Comparison of ENCODE assay signal across 25 cellular contexts in the genomic region with DNA sequence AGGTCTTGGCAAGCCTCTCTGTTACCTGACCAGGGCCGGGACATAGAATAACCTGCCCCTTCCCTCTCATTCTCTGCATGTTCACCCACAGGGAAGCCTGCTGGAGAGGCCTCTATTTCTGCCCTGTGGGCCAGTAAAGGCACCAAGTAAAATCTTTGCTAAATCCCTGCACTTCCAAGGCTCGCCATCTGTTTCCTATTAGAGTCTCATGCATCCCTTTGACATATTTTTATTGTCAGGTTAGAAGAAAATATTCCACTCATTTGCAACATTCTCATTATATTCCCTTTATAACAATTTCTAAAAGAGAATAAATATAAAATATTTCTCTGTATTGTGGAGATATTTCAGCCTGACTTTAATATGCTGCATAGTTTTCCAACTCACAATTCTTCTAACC.
"Had no signal": no experiment of that assay in that cellular context is flagged by ENCODE, and none has a peak within 500 bp of the region (broad histone marks: within the 10 kb centered on the region; RNA-seq: fewer than 3 reads in every experiment).

No MANE protein-coding gene starts in this region.

- H3K27ac Mint-ChIP-seq: activated CD4-positive, alpha-beta T cell treated with anti-CD3 and anti-CD28 coated beads for 36 hours; activated CD8-positive, alpha-beta memory T cell treated with anti-CD3 and anti-CD28 coated beads, Interleukin-2, amount 10 ng/mL, durations not matched to agents 7 days and 5 days; activated CD8-positive, alpha-beta T cell treated with anti-CD3 and anti-CD28 coated beads, Interleukin-2, amount 10 ng/mL, durations not matched to agents 7 days and 5 days; activated naive CD4-positive, alpha-beta T cell treated with anti-CD3 and anti-CD28 coated beads, Interleukin-2, amount 50 U/mL, for 72 hours; activated T-cell treated with anti-CD3 and anti-CD28 coated beads, Interleukin-2, amount 50 U/mL, for 72 hours; immature natural killer cell; stimulated activated naive B cell treated with anti-CD40 and anti-IgM and Interleukin-4, amounts not matched to agents 10 μg/mL and 1 μg/mL and 100 μg/mL, for 72 hours had no signal

- FAIRE-seq: kidney had no signal

- H3K36me3 Mint-ChIP-seq: activated CD8-positive, alpha-beta memory T cell treated with anti-CD3 and anti-CD28 coated beads, Interleukin-2, amount 10 ng/mL, durations not matched to agents 7 days and 5 days; activated naive CD4-positive, alpha-beta T cell treated with anti-CD3 and anti-CD28 coated beads, Interleukin-2, amount 50 U/mL, for 72 hours; immature natural killer cell; stimulated activated naive B cell treated with anti-CD40 and anti-IgM and Interleukin-4, amounts not matched to agents 10 μg/mL and 1 μg/mL and 100 μg/mL, for 72 hours had no signal

- DNase-seq: activated CD4-positive, alpha-beta T cell treated with anti-CD3 and anti-CD28 coated beads for 36 hours; activated CD4-positive, CD25-positive, alpha-beta regulatory T cell; activated CD8-positive, alpha-beta memory T cell treated with anti-CD3 and anti-CD28 coated beads, Interleukin-2, amount 10 ng/mL, durations not matched to agents 7 days and 5 days; activated CD8-positive, alpha-beta T cell treated with anti-CD3 and anti-CD28 coated beads, Interleukin-2, amount 10 ng/mL, durations not matched to agents 7 days and 5 days; activated naive CD4-positive, alpha-beta T cell; activated T-cell treated with anti-CD3 and anti-CD28 coated beads for 4 hours; activated T-cell treated with anti-CD3 and anti-CD28 coated beads, Interleukin-2, amount 50 U/mL, for 72 hours; anterior cingulate cortex; dermis blood vessel endothelial cell; effector CD4-positive, alpha-beta T cell; foreskin keratinocyte; hypothalamus; immature natural killer cell; left colon; mammary epithelial cell; nucleus accumbens; stimulated activated CD4-positive, alpha-beta T cell treated with anti-CD3 and anti-CD28 coated beads, Interleukin-1b, Interleukin-23, amount 100 ng/mL, for 48 hours; stimulated activated naive B cell treated with anti-CD40 and anti-IgM and Interleukin-4, amounts not matched to agents 10 μg/mL and 1 μg/mL and 100 μg/mL, for 72 hours; stomach; thyroid gland had no signal

- H3K4me3 Mint-ChIP-seq: activated CD4-positive, alpha-beta T cell treated with anti-CD3 and anti-CD28 coated beads for 36 hours; activated CD8-positive, alpha-beta memory T cell treated with anti-CD3 and anti-CD28 coated beads, Interleukin-2, amount 10 ng/mL, durations not matched to agents 7 days and 5 days; activated CD8-positive, alpha-beta T cell treated with anti-CD3 and anti-CD28 coated beads, Interleukin-2, amount 10 ng/mL, durations not matched to agents 7 days and 5 days; activated T-cell treated with anti-CD3 and anti-CD28 coated beads, Interleukin-2, amount 50 U/mL, for 72 hours; central memory CD8-positive, alpha-beta T cell; immature natural killer cell; neural crest cell; stimulated activated naive B cell treated with anti-CD40 and anti-IgM and Interleukin-4, amounts not matched to agents 10 μg/mL and 1 μg/mL and 100 μg/mL, for 72 hours had no signal

- H3K27me3 Mint-ChIP-seq: activated CD4-positive, alpha-beta T cell treated with anti-CD3 and anti-CD28 coated beads for 36 hours; activated CD8-positive, alpha-beta memory T cell treated with anti-CD3 and anti-CD28 coated beads, Interleukin-2, amount 10 ng/mL, durations not matched to agents 7 days and 5 days had no signal

- H3K9me3 Mint-ChIP-seq: activated naive CD4-positive, alpha-beta T cell treated with anti-CD3 and anti-CD28 coated beads, Interleukin-2, amount 50 U/mL, for 72 hours; activated T-cell treated with anti-CD3 and anti-CD28 coated beads, Interleukin-2, amount 50 U/mL, for 72 hours; central memory CD8-positive, alpha-beta T cell; immature natural killer cell; neural crest cell; stimulated activated naive B cell treated with anti-CD40 and anti-IgM and Interleukin-4, amounts not matched to agents 10 μg/mL and 1 μg/mL and 100 μg/mL, for 72 hours had no signal

- H3K4me1 Mint-ChIP-seq: activated CD4-positive, alpha-beta T cell treated with anti-CD3 and anti-CD28 coated beads for 36 hours; activated CD8-positive, alpha-beta memory T cell treated with anti-CD3 and anti-CD28 coated beads, Interleukin-2, amount 10 ng/mL, durations not matched to agents 7 days and 5 days; central memory CD8-positive, alpha-beta T cell; immature natural killer cell; stimulated activated naive B cell treated with anti-CD40 and anti-IgM and Interleukin-4, amounts not matched to agents 10 μg/mL and 1 μg/mL and 100 μg/mL, for 72 hours had no signal

- ATAC-seq: activated CD4-positive, alpha-beta T cell treated with anti-CD3 and anti-CD28 coated beads for 36 hours; activated CD8-positive, alpha-beta memory T cell treated with anti-CD3 and anti-CD28 coated beads, Interleukin-2, amount 10 ng/mL, durations not matched to agents 7 days and 5 days; activated CD8-positive, alpha-beta T cell treated with anti-CD3 and anti-CD28 coated beads, Interleukin-2, amount 10 ng/mL, durations not matched to agents 7 days and 5 days; activated naive CD4-positive, alpha-beta T cell treated with anti-CD3 and anti-CD28 coated beads, Interleukin-2, amount 50 U/mL, for 72 hours; activated T-cell treated with anti-CD3 and anti-CD28 coated beads, Interleukin-2, amount 50 U/mL, for 72 hours; foreskin keratinocyte; heart left ventricle; left colon; stimulated activated naive B cell treated with anti-CD40 and anti-IgM and Interleukin-4, amounts not matched to agents 10 μg/mL and 1 μg/mL and 100 μg/mL, for 72 hours had no signal
